13 cellular contexts compared by ENCODE assay signal in genomic region chr2:60964651-60965513, GRCh38. TPM values are rescaled to one million over a fixed set of nuclear protein-coding genes. Genes with fewer than 3 reads are reported as not detected.
DNase-seq lines count a peak whose midpoint lies in the region; ATAC-seq, FAIRE-seq and TF ChIP-seq lines count a peak whose summit lies in the region.
"Had no signal": no experiment of that assay in that cellular context is flagged by ENCODE, and none has a peak within 500 bp of the region (broad histone marks: within the 10 kb centered on the region; RNA-seq: fewer than 3 reads in every experiment).

No MANE protein-coding gene starts in this region.

- H3K4me3 ChIP-seq in OCI-LY1 (ENCODE audit: low read depth, low read length, poor library complexity, severe bottlenecking) (no peak overlapping the region), bronchial epithelial cell (ENCODE audit: low read depth, low read length) (no peak overlapping the region)
- H3K4me3 ChIP-seq: SJSA1, vagina had no signal

- H3K27me3 Mint-ChIP-seq in activated CD8-positive, alpha-beta memory T cell treated with anti-CD3 and anti-CD28 coated beads, Interleukin-2, amount 10 ng/mL, durations not matched to agents 7 days and 5 days: no peaks in the 10 kb centered on the region

- peaks cover 37% of the 10 kb centered on the region for H3K36me3 Mint-ChIP-seq in activated CD8-positive, alpha-beta memory T cell treated with anti-CD3 and anti-CD28 coated beads, Interleukin-2, amount 10 ng/mL, durations not matched to agents 7 days and 5 days
- peaks cover 11% of the 10 kb centered on the region for H3K36me3 Mint-ChIP-seq in stimulated activated effector memory CD8-positive, alpha-beta T cell treated with anti-CD3 and anti-CD28 coated beads, Interleukin-12 subunit alpha, Interleukin-12 subunit beta, amount 100 ng/mL, for 72 hours

- CTCF ChIA-PET in activated CD8-positive, alpha-beta memory T cell treated with anti-CD3 and anti-CD28 coated beads, Interleukin-2, amount 10 ng/mL, durations not matched to agents 7 days and 5 days (lab: Charles Lee): interaction anchor here (0.8 to 2.2 kb wide), 8 partner anchors 8 to 83 kb away, joined by 3 to 8 read pairs (median 3); no protein-coding TSS in a partner anchor

- peaks cover 28% of the 10 kb centered on the region for H3K4me1 Mint-ChIP-seq in activated CD8-positive, alpha-beta memory T cell treated with anti-CD3 and anti-CD28 coated beads, Interleukin-2, amount 10 ng/mL, durations not matched to agents 7 days and 5 days
- peaks cover 16% of the 10 kb centered on the region for H3K4me1 Mint-ChIP-seq in stimulated activated effector memory CD8-positive, alpha-beta T cell treated with anti-CD3 and anti-CD28 coated beads, Interleukin-12 subunit alpha, Interleukin-12 subunit beta, amount 100 ng/mL, for 72 hours

- peak overlapping the region; percentile 51 for H3K27ac ChIP-seq in OCI-LY1 (ENCODE audit: low read depth, low read length, poor library complexity, severe bottlenecking)
- H3K27ac ChIP-seq: SJSA1, vagina had no signal

- DNase-seq in activated CD8-positive, alpha-beta memory T cell treated with anti-CD3 and anti-CD28 coated beads, Interleukin-2, amount 10 ng/mL, durations not matched to agents 7 days and 5 days: no peak
- no peak for DNase-seq in activated CD8-positive, alpha-beta memory T cell treated with anti-CD3 and anti-CD28 coated beads for 24 hours
- DNase-seq in bronchial epithelial cell (ENCODE audit: low read depth) (peak; percentile 32), RCC 7860 (ENCODE audit: low spot score) (no peak), NCI-H1930 (lab: John Stamatoyannopoulos, UW) (no peak), islet precursor cell (no peak)
- no peak for DNase-seq in stimulated activated effector memory CD8-positive, alpha-beta T cell treated with anti-CD3 and anti-CD28 coated beads, Interleukin-12 subunit alpha, Interleukin-12 subunit beta, amount 100 ng/mL, for 72 hours (ENCODE audit: low spot score in 2 of 2)
- DNase-seq: activated naive CD4-positive, alpha-beta T cell treated with Interleukin-2 at 50 U/mL for 16 hours; NCI-H146; NCI-H69 had no signal

- peaks cover 4% of the 10 kb centered on the region for H3K9me3 Mint-ChIP-seq in activated CD8-positive, alpha-beta memory T cell treated with anti-CD3 and anti-CD28 coated beads, Interleukin-2, amount 10 ng/mL, durations not matched to agents 7 days and 5 days (ENCODE audit: low read depth)
- no peaks in the 10 kb centered on the region for H3K9me3 Mint-ChIP-seq in stimulated activated effector memory CD8-positive, alpha-beta T cell treated with anti-CD3 and anti-CD28 coated beads, Interleukin-12 subunit alpha, Interleukin-12 subunit beta, amount 100 ng/mL, for 72 hours

- H3K9ac ChIP-seq in OCI-LY1 (ENCODE audit: low read length): no peak overlapping the region

- H3K4me3 Mint-ChIP-seq in activated CD8-positive, alpha-beta memory T cell treated with anti-CD3 and anti-CD28 coated beads, Interleukin-2, amount 10 ng/mL, durations not matched to agents 7 days and 5 days: no peak overlapping the region
- peak overlapping the region; percentile 10 for H3K4me3 Mint-ChIP-seq in stimulated activated effector memory CD8-positive, alpha-beta T cell treated with anti-CD3 and anti-CD28 coated beads, Interleukin-12 subunit alpha, Interleukin-12 subunit beta, amount 100 ng/mL, for 72 hours

- H3K27ac Mint-ChIP-seq in activated CD8-positive, alpha-beta memory T cell treated with anti-CD3 and anti-CD28 coated beads, Interleukin-2, amount 10 ng/mL, durations not matched to agents 7 days and 5 days: peak overlapping the region; percentile 95
- H3K27ac Mint-ChIP-seq in stimulated activated effector memory CD8-positive, alpha-beta T cell treated with anti-CD3 and anti-CD28 coated beads, Interleukin-12 subunit alpha, Interleukin-12 subunit beta, amount 100 ng/mL, for 72 hours: peak overlapping the region; percentile 90

- FAIRE-seq in bronchial epithelial cell (lab: Jason Lieb, UNC) (no peak), RCC 7860 (lab: Jason Lieb, UNC) (no peak)

- H2AFZ ChIP-seq in OCI-LY1 (ENCODE audit: low read length): peak overlapping the region; percentile 83; the same call in 1 of the 2 replicates

- H3K9me2 ChIP-seq in OCI-LY1 (ENCODE audit: low read depth, low read length): no peaks in the 10 kb centered on the region

- peaks cover 52% of the 10 kb centered on the region for H3K4me1 ChIP-seq in OCI-LY1 (ENCODE audit: insufficient read depth, low read length, severe bottlenecking)
- H3K4me1 ChIP-seq: SJSA1 had no signal

- no peaks in the 10 kb centered on the region for H3K79me2 ChIP-seq in OCI-LY1 (ENCODE audit: insufficient read depth, low read length)

- H3K4me2 ChIP-seq in OCI-LY1 (ENCODE audit: low read length): no peak overlapping the region

- H4K20me1 ChIP-seq in OCI-LY1 (ENCODE audit: insufficient read depth, low read length): no peaks in the 10 kb centered on the region

- ATAC-seq in activated CD8-positive, alpha-beta memory T cell treated with anti-CD3 and anti-CD28 coated beads, Interleukin-2, amount 10 ng/mL, durations not matched to agents 7 days and 5 days: peak; percentile 69
- ATAC-seq in stimulated activated effector memory CD8-positive, alpha-beta T cell treated with anti-CD3 and anti-CD28 coated beads, Interleukin-12 subunit alpha, Interleukin-12 subunit beta, amount 100 ng/mL, for 72 hours: no peak

- TF ChIP-seq CTCF in OCI-LY1 (IDR thresholded peaks at IDR 0.05; ENCODE audit: low read length) (no peak), bronchial epithelial cell (IDR thresholded peaks at IDR 0.05; ENCODE audit: insufficient read depth, low read length, severe bottlenecking) (no peak)

- no peaks in the 10 kb centered on the region for H3K9me3 ChIP-seq in OCI-LY1 (ENCODE audit: low read length)
- H3K9me3 ChIP-seq: SJSA1, vagina had no signal

- no peaks in the 10 kb centered on the region for H3F3A ChIP-seq in OCI-LY1 (ENCODE audit: insufficient read depth, low read length)

- no peaks in the 10 kb centered on the region for H3K27me3 ChIP-seq in OCI-LY1 (ENCODE audit: insufficient read depth, low read length)
- H3K27me3 ChIP-seq in bronchial epithelial cell (ENCODE audit: control insufficient read depth, insufficient read depth, low read length): no peaks in the 10 kb centered on the region
- H3K27me3 ChIP-seq: SJSA1, vagina had no signal

- H3K36me3 ChIP-seq in OCI-LY1 (ENCODE audit: insufficient read depth, low read length) (no peaks in the 10 kb centered on the region), bronchial epithelial cell (ENCODE audit: control insufficient read depth, insufficient read depth, low read length) (no peaks in the 10 kb centered on the region)
- H3K36me3 ChIP-seq: SJSA1, vagina had no signal

RNA-seq across cellular contexts. Expression of gene PEX13, which starts 52.6 kb away (rescaled TPM):
- total RNA-seq in activated CD8-positive, alpha-beta memory T cell treated with anti-CD3 and anti-CD28 coated beads, Interleukin-2, amount 10 ng/mL, durations not matched to agents 7 days and 5 days: 10 to 100 TPM; 19.4 to 21.8 TPM
- total RNA-seq in bronchial epithelial cell: 58.8 and 59.2 TPM in 2 replicates

RNA-seq across cellular contexts. Expression of gene PUS10, which starts 53.2 kb away (rescaled TPM):
- 1 to 10 TPM; 6.7 to 9.5 TPM for total RNA-seq in activated CD8-positive, alpha-beta memory T cell treated with anti-CD3 and anti-CD28 coated beads, Interleukin-2, amount 10 ng/mL, durations not matched to agents 7 days and 5 days
- total RNA-seq in bronchial epithelial cell: 5.9 and 6.1 TPM in 2 replicates
